22 cellular contexts compared by ENCODE assay signal in genomic region chr15:31025996-31026395, GRCh38.
"Had no signal": no experiment of that assay in that cellular context is flagged by ENCODE, and none has a peak within 500 bp of the region (broad histone marks: within the 10 kb centered on the region; RNA-seq: fewer than 3 reads in every experiment).

No MANE protein-coding gene starts in this region.

- H3K4me1 ChIP-seq: breast epithelium had no signal

- H3K4me3 Mint-ChIP-seq: activated CD8-positive, alpha-beta T cell treated with anti-CD3 and anti-CD28 coated beads, Interleukin-2, amount 10 ng/mL, durations not matched to agents 7 days and 5 days; activated naive CD4-positive, alpha-beta T cell treated with anti-CD3 and anti-CD28 coated beads, Interleukin-2, amount 50 U/mL, for 24 hours; activated T-cell treated with anti-CD3 and anti-CD28 coated beads, Interleukin-2, amount 50 U/mL, for 24 hours; activated T-helper 1 cell treated with anti-CD3 and anti-CD28 coated beads, Interleukin-12 subunit alpha, Interleukin-12 subunit beta, Interleukin-2, Interleukin-4 antibody, amounts not matched to agents 30 ng/mL and 10 ng/mL and 1 ng/mL, durations not matched to agents 14 hours and 24 hours and 36 hours had no signal

- H3K36me3 Mint-ChIP-seq: activated naive CD4-positive, alpha-beta T cell treated with anti-CD3 and anti-CD28 coated beads, Interleukin-2, amount 50 U/mL, for 24 hours had no signal

- H3K9me3 Mint-ChIP-seq: activated naive CD4-positive, alpha-beta T cell treated with anti-CD3 and anti-CD28 coated beads, Interleukin-2, amount 50 U/mL, for 24 hours; activated T-cell treated with anti-CD3 and anti-CD28 coated beads, Interleukin-2, amount 50 U/mL, for 24 hours; activated T-helper 1 cell treated with anti-CD3 and anti-CD28 coated beads, Interleukin-12 subunit alpha, Interleukin-12 subunit beta, Interleukin-2, Interleukin-4 antibody, amounts not matched to agents 30 ng/mL and 10 ng/mL and 1 ng/mL, durations not matched to agents 14 hours and 24 hours and 36 hours had no signal

- H3K36me3 ChIP-seq: breast epithelium had no signal

- H3K27me3 ChIP-seq: breast epithelium had no signal

- H3K27ac Mint-ChIP-seq: activated CD8-positive, alpha-beta T cell treated with anti-CD3 and anti-CD28 coated beads, Interleukin-2, amount 10 ng/mL, durations not matched to agents 7 days and 5 days; activated naive CD4-positive, alpha-beta T cell treated with anti-CD3 and anti-CD28 coated beads, Interleukin-2, amount 50 U/mL, for 24 hours; activated T-cell treated with anti-CD3 and anti-CD28 coated beads, Interleukin-2, amount 50 U/mL, for 24 hours; activated T-helper 1 cell treated with anti-CD3 and anti-CD28 coated beads, Interleukin-12 subunit alpha, Interleukin-12 subunit beta, Interleukin-2, Interleukin-4 antibody, amounts not matched to agents 30 ng/mL and 10 ng/mL and 1 ng/mL, durations not matched to agents 14 hours and 24 hours and 36 hours had no signal

- H3K9me3 ChIP-seq: breast epithelium had no signal

- DNase-seq: activated CD4-positive, alpha-beta T cell treated with anti-CD3 and anti-CD28 coated beads for 48 hours; activated CD4-positive, alpha-beta T cell treated with anti-CD3 and anti-CD28 coated beads, Interleukin-2, amount 50 U/mL, for 4 hours; activated CD8-positive, alpha-beta T cell treated with anti-CD3 and anti-CD28 coated beads, Interleukin-2, amount 10 ng/mL, durations not matched to agents 7 days and 5 days; activated effector memory CD4-positive, alpha-beta T cell treated with Interleukin-2 at 50 U/mL for 16 hours; activated naive CD4-positive, alpha-beta T cell; activated T-cell treated with anti-CD3 and anti-CD28 coated beads, Interleukin-2, amount 50 U/mL, for 24 hours; aorta; caudate nucleus; MM.1S; NCI-H1105 treated with DMSO at 0.1 percent for 48 hours; NCI-H1436 treated with DMSO at 0.1 percent for 48 hours; NCI-H187; NCI-H2081; NCI-H510A treated with DMSO at 0.1 percent for 48 hours; NCI-H69; PC-3; SHP77 treated with DMSO at 0.1 percent for 48 hours; T-helper 2 cell; T1000 had no signal

- ATAC-seq: activated CD8-positive, alpha-beta T cell treated with anti-CD3 and anti-CD28 coated beads, Interleukin-2, amount 10 ng/mL, durations not matched to agents 7 days and 5 days; PC-3 had no signal

- H3K4me3 ChIP-seq: breast epithelium had no signal
